20 cellular contexts compared by ENCODE assay signal in genomic region chr2:97720746-97721145, GRCh38. TPM values are rescaled to one million over a fixed set of nuclear protein-coding genes. Genes with fewer than 3 reads are reported as not detected.
DNase-seq lines count a peak whose midpoint lies in the region; ATAC-seq, FAIRE-seq and TF ChIP-seq lines count a peak whose summit lies in the region.
"Had no signal": no experiment of that assay in that cellular context is flagged by ENCODE, and none has a peak within 500 bp of the region (broad histone marks: within the 10 kb centered on the region; RNA-seq: fewer than 3 reads in every experiment).

No MANE protein-coding gene starts in this region.

- H3K9me3 ChIP-seq in HUES64 (ENCODE audit: insufficient read depth, low read depth, low read length) (no peaks in the 10 kb centered on the region), adrenal gland (replicated peaks in 1 of 3) (no peaks in the 10 kb centered on the region)
- H3K9me3 ChIP-seq: MG63 had no signal

- peaks cover 10% of the 10 kb centered on the region for H3K4me1 ChIP-seq in HUES64 (ENCODE audit: insufficient read depth, low read length)
- no peaks in the 10 kb centered on the region for H3K4me1 ChIP-seq in adrenal gland (replicated peaks in 1 of 2)
- H3K4me1 ChIP-seq: foreskin keratinocyte had no signal

- no peak for DNase-seq in activated CD4-positive, alpha-beta T cell treated with anti-CD3 and anti-CD28 coated beads, Interleukin-2, amount 10 ng/mL, durations not matched to agents 24 days and 14 days
- no peak for DNase-seq in activated CD4-positive, alpha-beta T cell treated with anti-CD3 and anti-CD28 coated beads for 48 hours
- DNase-seq in natural killer cell (no peak), adrenal gland (no peak), inferior parietal cortex (ENCODE audit: extremely low spot score) (no peak), D721Med (ENCODE audit: insufficient read length, low spot score) (no peak)
- DNase-seq: cortex of kidney; foreskin keratinocyte; MG63; midbrain; NCI-H1930; stimulated activated CD4-positive, alpha-beta T cell treated with anti-CD3 and anti-CD28 coated beads, Interleukin-12 subunit alpha, Interleukin-12 subunit beta, amount 100 ng/mL, for 4 hours had no signal

- no peak for FAIRE-seq in D721Med (lab: Jason Lieb, UNC)
- FAIRE-seq: A204.1 had no signal

- peaks cover 75% of the 10 kb centered on the region for H3K36me3 Mint-ChIP-seq in activated CD4-positive, alpha-beta T cell treated with anti-CD3 and anti-CD28 coated beads, Interleukin-2, amount 10 ng/mL, durations not matched to agents 24 days and 14 days (ENCODE audit: low read depth)
- peaks cover 24% of the 10 kb centered on the region for H3K36me3 Mint-ChIP-seq in activated naive CD8-positive, alpha-beta T cell
- peaks cover 21% of the 10 kb centered on the region for H3K36me3 Mint-ChIP-seq in natural killer cell

- H3K9me3 Mint-ChIP-seq in activated CD4-positive, alpha-beta T cell treated with anti-CD3 and anti-CD28 coated beads, Interleukin-2, amount 10 ng/mL, durations not matched to agents 24 days and 14 days, result no peaks in the 10 kb centered on the region
- H3K9me3 Mint-ChIP-seq in activated naive CD8-positive, alpha-beta T cell (ENCODE audit: low read depth), result no peaks in the 10 kb centered on the region
- no peaks in the 10 kb centered on the region for H3K9me3 Mint-ChIP-seq in natural killer cell

- no peaks in the 10 kb centered on the region for H3K27me3 ChIP-seq in HUES64 (ENCODE audit: insufficient read depth, low read length)
- peaks cover 6% of the 10 kb centered on the region for H3K27me3 ChIP-seq in adrenal gland
- H3K27me3 ChIP-seq: MG63 had no signal

- H3K36me3 ChIP-seq in HUES64 (ENCODE audit: insufficient read depth, low read length), result no peaks in the 10 kb centered on the region
- H3K36me3 ChIP-seq in adrenal gland (replicated peaks in 1 of 2), result no peaks in the 10 kb centered on the region
- H3K36me3 ChIP-seq: MG63 had no signal

- peak overlapping the region; percentile 71 for H3K27ac Mint-ChIP-seq in activated CD4-positive, alpha-beta T cell treated with anti-CD3 and anti-CD28 coated beads, Interleukin-2, amount 10 ng/mL, durations not matched to agents 24 days and 14 days
- peak overlapping the region; percentile 99 for H3K27ac Mint-ChIP-seq in activated naive CD8-positive, alpha-beta T cell
- H3K27ac Mint-ChIP-seq in natural killer cell, result peak overlapping the region; percentile 97

- 32% methylated on average over 2 of the region's 2 CpGs for WGBS in HUES64
- WGBS in adrenal gland, 4 donors, result 72 to 89% (median 77%) methylated on average over 2 of the region's 2 CpGs

- no peak for TF ChIP-seq POLR2A in adrenal gland (IDR thresholded peaks at IDR 0.05)

- peak; percentile 1 to 12 (median 7) for ATAC-seq in natural killer cell
- ATAC-seq: foreskin keratinocyte, left lobe of liver had no signal

- no peaks in the 10 kb centered on the region for H3K27me3 Mint-ChIP-seq in activated CD4-positive, alpha-beta T cell treated with anti-CD3 and anti-CD28 coated beads, Interleukin-2, amount 10 ng/mL, durations not matched to agents 24 days and 14 days
- no peaks in the 10 kb centered on the region for H3K27me3 Mint-ChIP-seq in activated naive CD8-positive, alpha-beta T cell
- H3K27me3 Mint-ChIP-seq in natural killer cell (ENCODE audit: low read depth in 2 of 2), result no peaks in the 10 kb centered on the region

- TF ChIP-seq CTCF in natural killer cell (IDR thresholded peaks at IDR 0.05) (no peak), adrenal gland (IDR thresholded peaks at IDR 0.05) (no peak), D721Med (IDR thresholded peaks at IDR 0.05; ENCODE audit: insufficient read depth, missing control alignments) (no peak)

- H3K9ac ChIP-seq in HUES64 (ENCODE audit: low read depth, low read length), result no peak overlapping the region

- H3K27ac ChIP-seq in HUES64 (ENCODE audit: low read depth, low read length), result peak overlapping the region; percentile 4; the same call in 1 of the 2 replicates
- no peak overlapping the region for H3K27ac ChIP-seq in adrenal gland
- H3K27ac ChIP-seq: C4-2B, epithelial cell of prostate, foreskin keratinocyte had no signal

- H3K4me3 ChIP-seq in HUES64 (ENCODE audit: low read length) (no peak overlapping the region), adrenal gland (no peak overlapping the region)
- H3K4me3 ChIP-seq: MG63 had no signal

- peak overlapping the region; percentile 55 for H3K4me3 Mint-ChIP-seq in activated CD4-positive, alpha-beta T cell treated with anti-CD3 and anti-CD28 coated beads, Interleukin-2, amount 10 ng/mL, durations not matched to agents 24 days and 14 days
- H3K4me3 Mint-ChIP-seq in activated naive CD8-positive, alpha-beta T cell, result peak overlapping the region; percentile 67
- peak overlapping the region; percentile 91 for H3K4me3 Mint-ChIP-seq in natural killer cell

- H3K4me1 Mint-ChIP-seq in activated CD4-positive, alpha-beta T cell treated with anti-CD3 and anti-CD28 coated beads, Interleukin-2, amount 10 ng/mL, durations not matched to agents 24 days and 14 days, result peaks cover 60% of the 10 kb centered on the region
- peaks cover 69% of the 10 kb centered on the region for H3K4me1 Mint-ChIP-seq in activated naive CD8-positive, alpha-beta T cell (ENCODE audit: low read depth)
- H3K4me1 Mint-ChIP-seq in natural killer cell, result peaks cover 81 to 90% of the 10 kb centered on the region in 2 donors

- intact Hi-C loops in activated CD4-positive, alpha-beta T cell treated with anti-CD3 and anti-CD28 coated beads, Interleukin-2, amount 10 ng/mL, durations not matched to agents 24 days and 14 days (cut with micrococcal nuclease), result no loop called here
- intact Hi-C loops in natural killer cell (cut with micrococcal nuclease), result loop anchor here (1.0 kb wide), 2 partner anchors 7 to 27 kb away; partner anchors contain the start of gene ZAP70
- intact Hi-C loops in adrenal gland (cut with DNase I), result no loop called here

RNA-seq across cellular contexts. Expression of gene ZAP70, which starts 7.4 kb away (rescaled TPM):
- 240 and 242 TPM in 2 replicates for total RNA-seq in activated CD4-positive, alpha-beta T cell treated with anti-CD3 and anti-CD28 coated beads, Interleukin-2, amount 10 ng/mL, durations not matched to agents 24 days and 14 days
- 1.4 TPM for polyA plus RNA-seq in HUES64 (2013, experiment 1 of 2)
- 1.2 TPM for polyA plus RNA-seq in HUES64 (2013, experiment 2 of 2)
- total RNA-seq in natural killer cell (1,000 to 10,000 TPM in 1 of 3 donors, 100 to 1,000 TPM in 2; 883 to 1,008 (median 954) TPM), adrenal gland (1 to 10 TPM; 1.1 to 8.1 (median 2.5) TPM)
- 1 to 10 TPM in 2 of 3 donors, under 1 TPM in 1; 0.62 to 8.3 (median 5.9) TPM for polyA plus RNA-seq in adrenal gland
- total RNA-seq: foreskin keratinocyte, NCI-H460, renal cortical epithelial cell had no signal

RNA-seq across cellular contexts. Expression of gene C2orf92, which starts 51.2 kb away (rescaled TPM):
- total RNA-seq in activated CD4-positive, alpha-beta T cell treated with anti-CD3 and anti-CD28 coated beads, Interleukin-2, amount 10 ng/mL, durations not matched to agents 24 days and 14 days, result 16.8 and 16.9 TPM in 2 replicates
- 2.0 TPM for polyA plus RNA-seq in HUES64 (2013, experiment 1 of 2)
- polyA plus RNA-seq in HUES64 (2013, experiment 2 of 2), result 2.6 TPM
- total RNA-seq in natural killer cell (10 to 100 TPM; 13.4 to 20.9 (median 16.1) TPM), adrenal gland (10 to 100 TPM in 1 of 8 donors, 1 to 10 TPM in 7; 1.2 to 29.3 (median 4.9) TPM)
- 10 to 100 TPM in 2 of 3 donors, 1 to 10 TPM in 1; 4.1 to 50.0 (median 21.8) TPM for polyA plus RNA-seq in adrenal gland

RNA-seq across cellular contexts. Expression of gene ACTR1B, which starts 56.9 kb away (rescaled TPM):
- 122 TPM in 2 replicates for total RNA-seq in activated CD4-positive, alpha-beta T cell treated with anti-CD3 and anti-CD28 coated beads, Interleukin-2, amount 10 ng/mL, durations not matched to agents 24 days and 14 days
- polyA plus RNA-seq in HUES64 (2013, experiment 1 of 2), result 32.0 TPM
- 42.0 TPM for polyA plus RNA-seq in HUES64 (2013, experiment 2 of 2)
- 10 to 100 TPM; 71.6 to 81.1 (median 73.1) TPM for total RNA-seq in natural killer cell
- 100 to 1,000 TPM in 5 of 8 donors, 10 to 100 TPM in 3; 72.1 to 130 (median 103) TPM for total RNA-seq in adrenal gland
- 100 to 1,000 TPM in 1 of 3 donors, 10 to 100 TPM in 2; 39.0 to 105 (median 88.6) TPM for polyA plus RNA-seq in adrenal gland

Comparison
In these comparisons a context has a peak if more than half of its experiments do, and no peak if none do; other contexts are left out.
1. RNA of gene ZAP70, which starts 7.4 kb away (total RNA-seq): 883 to 1,008 TPM in natural killer cell and 240 to 242 TPM in activated CD4-positive, alpha-beta T cell treated with anti-CD3 and anti-CD28 coated beads, Interleukin-2, amount 10 ng/mL, durations not matched to agents 24 days and 14 days; 1.1 to 8.1 TPM in adrenal gland; every median in the first group is over 10 times any median in the second.
2. Peak in every context shown above with its lines, with median percentiles within 50 percentile points of each other: H3K27ac Mint-ChIP-seq and H3K4me3 Mint-ChIP-seq.